ENCODE assay signal across 38 cellular contexts in genomic region chr5:139770722-139771121, GRCh38. TPM values are rescaled to one million over a fixed set of nuclear protein-coding genes. Genes with fewer than 3 reads are reported as not detected.
"Had no signal": no experiment of that assay in that cellular context is flagged by ENCODE, and none has a peak within 500 bp of the region (broad histone marks: within the 10 kb centered on the region; RNA-seq: fewer than 3 reads in every experiment).

No MANE protein-coding gene starts in this region.

- H3K4me3 Mint-ChIP-seq: activated CD4-positive, alpha-beta memory T cell treated with anti-CD3 and anti-CD28 coated beads, Interleukin-2, amount 10 ng/mL, durations not matched to agents 7 days and 5 days; activated CD4-positive, alpha-beta T cell treated with anti-CD3 and anti-CD28 coated beads for 36 hours; activated CD4-positive, alpha-beta T cell treated with anti-CD3 and anti-CD28 coated beads, Interleukin-2, amount 10 ng/mL, durations not matched to agents 7 days and 5 days; activated CD8-positive, alpha-beta memory T cell treated with anti-CD3 and anti-CD28 coated beads, Interleukin-2, amount 10 ng/mL, durations not matched to agents 7 days and 5 days; activated CD8-positive, alpha-beta T cell treated with anti-CD3 and anti-CD28 coated beads, Interleukin-2, amount 10 ng/mL, durations not matched to agents 7 days and 5 days; activated naive CD4-positive, alpha-beta T cell treated with anti-CD3 and anti-CD28 coated beads for 36 hours; activated naive CD8-positive, alpha-beta T cell treated with anti-CD3 and anti-CD28 coated beads for 36 hours; activated T-cell treated with anti-CD3 and anti-CD28 coated beads, Interleukin-2, amount 50 U/mL, for 24 hours; T-helper 1 cell treated with Interleukin-12 subunit alpha and Interleukin-12 subunit beta and Interleukin-4 antibody, amounts not matched to agents 30 μg/mL and 1 μg/mL, for 36 hours; T-helper 2 cell treated with Interferon-gamma antibody and Interleukin-4, amounts not matched to agents 5 μg/mL and 100 μg/mL, for 36 hours; WTC11 had no signal

- H3K4me1 ChIP-seq: breast epithelium had no signal

- H3K9me3 Mint-ChIP-seq: activated CD4-positive, alpha-beta memory T cell treated with anti-CD3 and anti-CD28 coated beads, Interleukin-2, amount 10 ng/mL, durations not matched to agents 7 days and 5 days; activated CD4-positive, alpha-beta T cell treated with anti-CD3 and anti-CD28 coated beads, Interleukin-2, amount 10 ng/mL, durations not matched to agents 7 days and 5 days; activated naive CD4-positive, alpha-beta T cell treated with anti-CD3 and anti-CD28 coated beads for 36 hours; activated naive CD4-positive, alpha-beta T cell treated with anti-CD3 and anti-CD28 coated beads, Interleukin-2, amount 50 U/mL, for 72 hours; activated naive CD8-positive, alpha-beta T cell treated with anti-CD3 and anti-CD28 coated beads for 36 hours; activated T-cell treated with anti-CD3 and anti-CD28 coated beads, Interleukin-2, amount 50 U/mL, for 24 hours; activated T-helper 2 cell treated with anti-CD3 and anti-CD28 coated beads, Interferon-gamma antibody, Interleukin-2, Interleukin-4, amounts not matched to agents 10 μg/mL and 5 μg/mL and 100 μg/mL, durations not matched to agents 14 hours and 24 hours and 36 hours; T-helper 1 cell treated with Interleukin-12 subunit alpha and Interleukin-12 subunit beta and Interleukin-4 antibody, amounts not matched to agents 30 μg/mL and 1 μg/mL, for 36 hours; T-helper 2 cell treated with Interferon-gamma antibody and Interleukin-4, amounts not matched to agents 5 μg/mL and 100 μg/mL, for 36 hours; WTC11 had no signal

- H3K36me3 Mint-ChIP-seq: activated CD8-positive, alpha-beta memory T cell treated with anti-CD3 and anti-CD28 coated beads, Interleukin-2, amount 10 ng/mL, durations not matched to agents 7 days and 5 days; activated naive CD4-positive, alpha-beta T cell treated with anti-CD3 and anti-CD28 coated beads, Interleukin-2, amount 50 U/mL, for 72 hours; activated naive CD8-positive, alpha-beta T cell treated with anti-CD3 and anti-CD28 coated beads for 36 hours; WTC11 had no signal

- FAIRE-seq: astrocyte, colon, TTC549 had no signal

- H3K27ac ChIP-seq: adrenal gland, body of pancreas, brain microvascular endothelial cell, breast epithelium, VCaP had no signal

- H3K9me3 ChIP-seq: adrenal gland, body of pancreas, breast epithelium had no signal

- DNase-seq: activated CD4-positive, alpha-beta memory T cell treated with anti-CD3 and anti-CD28 coated beads, Interleukin-2, amount 10 ng/mL, durations not matched to agents 7 days and 5 days; activated CD4-positive, alpha-beta T cell treated with anti-CD3 and anti-CD28 coated beads for 1 hour; activated CD4-positive, alpha-beta T cell treated with anti-CD3 and anti-CD28 coated beads for 36 hours; activated CD4-positive, alpha-beta T cell treated with anti-CD3 and anti-CD28 coated beads for 48 hours; activated CD4-positive, alpha-beta T cell treated with anti-CD3 and anti-CD28 coated beads, Interleukin-2, amount 10 ng/mL, durations not matched to agents 7 days and 5 days; activated CD4-positive, alpha-beta T cell treated with anti-CD3 and anti-CD28 coated beads, Interleukin-2, amount 50 U/mL, for 48 hours; activated CD4-positive, CD25-positive, alpha-beta regulatory T cell; activated CD8-positive, alpha-beta memory T cell treated with anti-CD3 and anti-CD28 coated beads for 24 hours; activated CD8-positive, alpha-beta memory T cell treated with anti-CD3 and anti-CD28 coated beads, Interleukin-2, amount 10 ng/mL, durations not matched to agents 7 days and 5 days; activated CD8-positive, alpha-beta memory T cell treated with anti-CD3 and anti-CD28 coated beads, Interleukin-2, amount 50 U/mL, for 48 hours; activated CD8-positive, alpha-beta T cell treated with anti-CD3 and anti-CD28 coated beads, Interleukin-2, amount 10 ng/mL, durations not matched to agents 7 days and 5 days; activated effector memory CD4-positive, alpha-beta T cell treated with Interleukin-2 at 50 U/mL for 16 hours; activated gamma-delta T cell; activated naive CD4-positive, alpha-beta T cell; activated naive CD4-positive, alpha-beta T cell treated with anti-CD3 and anti-CD28 coated beads for 36 hours; activated naive CD4-positive, alpha-beta T cell treated with anti-CD3 and anti-CD28 coated beads, Interleukin-2, amount 50 U/mL, for 16 hours; activated naive CD8-positive, alpha-beta T cell treated with anti-CD3 and anti-CD28 coated beads for 36 hours; activated T-cell treated with anti-CD3 and anti-CD28 coated beads, Interleukin-2, amount 50 U/mL, for 24 hours; activated T-cell treated with anti-CD3 and anti-CD28 coated beads, Interleukin-2, amount 50 U/mL, for 48 hours; adrenal gland; amniotic stem cell; aorta; body of pancreas; brain microvascular endothelial cell; central memory CD4-positive, alpha-beta T cell; T-helper 2 cell; T-helper 9 cell had no signal

- H3K27me3 ChIP-seq: adrenal gland, body of pancreas, brain microvascular endothelial cell, breast epithelium had no signal

- ATAC-seq: activated CD4-positive, alpha-beta T cell treated with anti-CD3 and anti-CD28 coated beads for 36 hours; activated CD4-positive, CD25-positive, alpha-beta regulatory T cell treated with anti-CD3 and anti-CD28 coated beads, Interleukin-2, amount 50 U/mL, for 24 hours; activated CD8-positive, alpha-beta memory T cell treated with anti-CD3 and anti-CD28 coated beads, Interleukin-2, amount 10 ng/mL, durations not matched to agents 7 days and 5 days; activated CD8-positive, alpha-beta T cell treated with anti-CD3 and anti-CD28 coated beads, Interleukin-2, amount 10 ng/mL, durations not matched to agents 7 days and 5 days; activated naive CD4-positive, alpha-beta T cell treated with anti-CD3 and anti-CD28 coated beads, Interleukin-2, amount 50 U/mL, for 72 hours; body of pancreas; WTC11 had no signal

- H3K27ac Mint-ChIP-seq: activated CD4-positive, alpha-beta memory T cell treated with anti-CD3 and anti-CD28 coated beads, Interleukin-2, amount 10 ng/mL, durations not matched to agents 7 days and 5 days; activated CD4-positive, alpha-beta T cell treated with anti-CD3 and anti-CD28 coated beads for 36 hours; activated CD4-positive, alpha-beta T cell treated with anti-CD3 and anti-CD28 coated beads, Interleukin-2, amount 10 ng/mL, durations not matched to agents 7 days and 5 days; activated CD8-positive, alpha-beta memory T cell treated with anti-CD3 and anti-CD28 coated beads, Interleukin-2, amount 10 ng/mL, durations not matched to agents 7 days and 5 days; activated CD8-positive, alpha-beta T cell treated with anti-CD3 and anti-CD28 coated beads, Interleukin-2, amount 10 ng/mL, durations not matched to agents 7 days and 5 days; activated naive CD4-positive, alpha-beta T cell treated with anti-CD3 and anti-CD28 coated beads for 36 hours; activated naive CD8-positive, alpha-beta T cell treated with anti-CD3 and anti-CD28 coated beads for 36 hours; activated T-cell treated with anti-CD3 and anti-CD28 coated beads, Interleukin-2, amount 50 U/mL, for 24 hours; activated T-helper 2 cell treated with anti-CD3 and anti-CD28 coated beads, Interferon-gamma antibody, Interleukin-2, Interleukin-4, amounts not matched to agents 10 μg/mL and 5 μg/mL and 100 μg/mL, durations not matched to agents 14 hours and 24 hours and 36 hours; T-helper 1 cell treated with Interleukin-12 subunit alpha and Interleukin-12 subunit beta and Interleukin-4 antibody, amounts not matched to agents 30 μg/mL and 1 μg/mL, for 36 hours; T-helper 2 cell treated with Interferon-gamma antibody and Interleukin-4, amounts not matched to agents 5 μg/mL and 100 μg/mL, for 36 hours; WTC11 had no signal

- H3K36me3 ChIP-seq: adrenal gland, brain microvascular endothelial cell, breast epithelium had no signal

- H3K4me3 ChIP-seq: adrenal gland, body of pancreas, breast epithelium had no signal

RNA-seq across cellular contexts. Expression of gene PSD2, which starts 24.9 kb away (rescaled TPM):
- total RNA-seq: activated CD4-positive, alpha-beta memory T cell treated with anti-CD3 and anti-CD28 coated beads, Interleukin-2, amount 10 ng/mL, durations not matched to agents 7 days and 5 days; activated CD4-positive, alpha-beta T cell treated with anti-CD3 and anti-CD28 coated beads for 36 hours; activated CD4-positive, alpha-beta T cell treated with anti-CD3 and anti-CD28 coated beads, Interleukin-2, amount 10 ng/mL, durations not matched to agents 7 days and 5 days; activated CD8-positive, alpha-beta memory T cell treated with anti-CD3 and anti-CD28 coated beads, Interleukin-2, amount 10 ng/mL, durations not matched to agents 7 days and 5 days; activated CD8-positive, alpha-beta T cell treated with anti-CD3 and anti-CD28 coated beads, Interleukin-2, amount 10 ng/mL, durations not matched to agents 7 days and 5 days; activated naive CD4-positive, alpha-beta T cell treated with anti-CD3 and anti-CD28 coated beads for 36 hours; activated naive CD4-positive, alpha-beta T cell treated with anti-CD3 and anti-CD28 coated beads, Interleukin-2, amount 50 U/mL, for 72 hours; activated naive CD8-positive, alpha-beta T cell treated with anti-CD3 and anti-CD28 coated beads for 36 hours; activated T-helper 2 cell treated with anti-CD3 and anti-CD28 coated beads, Interferon-gamma antibody, Interleukin-2, Interleukin-4, amounts not matched to agents 10 μg/mL and 5 μg/mL and 100 μg/mL, durations not matched to agents 14 hours and 24 hours and 36 hours had no signal
